Comparison of ENCODE assay signal across 38 cellular contexts in the genomic region with DNA sequence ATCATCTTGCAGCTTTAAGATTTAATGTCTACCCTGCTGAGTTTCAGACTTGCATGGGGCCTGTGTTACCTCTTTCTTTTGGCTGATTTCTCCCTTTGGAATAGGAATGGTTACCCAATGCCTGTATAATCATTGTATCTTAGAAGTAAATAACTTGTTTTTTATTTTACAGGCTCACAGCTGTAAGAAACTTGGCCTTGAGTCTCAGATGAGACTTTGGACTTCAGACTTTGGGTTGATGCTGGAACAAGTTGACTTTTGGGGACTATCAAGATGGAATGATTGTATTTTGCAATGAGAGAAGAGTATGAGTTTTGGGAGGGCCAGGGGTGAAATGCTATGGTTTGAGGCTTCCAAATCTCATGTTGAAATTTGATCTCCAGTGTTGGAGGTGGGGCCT. TPM values are rescaled to one million over a fixed set of nuclear protein-coding genes. Genes with fewer than 3 reads are reported as not detected.
"Had no signal": no experiment of that assay in that cellular context is flagged by ENCODE, and none has a peak within 500 bp of the region (broad histone marks: within the 10 kb centered on the region; RNA-seq: fewer than 3 reads in every experiment).

No MANE protein-coding gene starts in this region.

- H3K36me3 ChIP-seq: adrenal gland, brain microvascular endothelial cell, breast epithelium had no signal

- H3K27ac ChIP-seq: adrenal gland, body of pancreas, brain microvascular endothelial cell, breast epithelium, VCaP had no signal

- H3K4me3 Mint-ChIP-seq: activated B cell treated with CpG ODN at 0.5 μM for 24 hours; activated CD4-positive, alpha-beta memory T cell treated with anti-CD3 and anti-CD28 coated beads for 36 hours; activated CD4-positive, alpha-beta T cell treated with anti-CD3 and anti-CD28 coated beads, Interleukin-2, amount 10 ng/mL, durations not matched to agents 24 days and 14 days; activated CD8-positive, alpha-beta T cell treated with anti-CD3 and anti-CD28 coated beads for 36 hours; activated naive CD4-positive, alpha-beta T cell treated with anti-CD3 and anti-CD28 coated beads for 36 hours; activated naive CD8-positive, alpha-beta T cell treated with anti-CD3 and anti-CD28 coated beads for 36 hours; activated T-cell treated with anti-CD3 and anti-CD28 coated beads, Interleukin-2, amount 50 U/mL, for 4 hours; activated T-cell treated with anti-CD3 and anti-CD28 coated beads, Interleukin-2, amount 50 U/mL, for 72 hours; activated T-helper 1 cell treated with anti-CD3 and anti-CD28 coated beads, Interleukin-12 subunit alpha, Interleukin-12 subunit beta, Interleukin-2, Interleukin-4 antibody, amounts not matched to agents 30 ng/mL and 10 ng/mL and 1 ng/mL, durations not matched to agents 14 hours and 24 hours and 36 hours; activated T-helper 17 cell treated with anti-CD3 and anti-CD28 coated beads, Interleukin-2, amount 50 U/mL, for 72 hours; T-helper 1 cell treated with Interleukin-12 subunit alpha and Interleukin-12 subunit beta and Interleukin-4 antibody, amounts not matched to agents 30 μg/mL and 1 μg/mL, for 36 hours; T-helper 2 cell treated with Interferon-gamma antibody and Interleukin-4, amounts not matched to agents 5 μg/mL and 100 μg/mL, for 36 hours had no signal

- H3K4me1 Mint-ChIP-seq: activated CD4-positive, alpha-beta T cell treated with anti-CD3 and anti-CD28 coated beads, Interleukin-2, amount 10 ng/mL, durations not matched to agents 24 days and 14 days; activated naive CD8-positive, alpha-beta T cell treated with anti-CD3 and anti-CD28 coated beads for 36 hours; activated T-helper 17 cell treated with anti-CD3 and anti-CD28 coated beads, Interleukin-2, amount 50 U/mL, for 72 hours had no signal

- DNase-seq: activated B cell treated with CpG ODN at 0.5 μM for 24 hours; activated CD4-positive, alpha-beta memory T cell treated with anti-CD3 and anti-CD28 coated beads for 36 hours; activated CD4-positive, alpha-beta T cell treated with anti-CD3 and anti-CD28 coated beads for 4 hours; activated CD4-positive, alpha-beta T cell treated with anti-CD3 and anti-CD28 coated beads, Interleukin-2, amount 50 U/mL, for 1 hour; activated CD4-positive, alpha-beta T cell treated with anti-CD3 and anti-CD28 coated beads, Interleukin-2, amount 50 U/mL, for 4 hours; activated CD4-positive, CD25-positive, alpha-beta regulatory T cell treated with anti-CD3 and anti-CD28 coated beads, Interleukin-2, amount 50 U/mL, for 72 hours; activated CD8-positive, alpha-beta memory T cell treated with anti-CD3 and anti-CD28 coated beads, Interleukin-2, amount 50 U/mL, for 4 hours; activated CD8-positive, alpha-beta T cell treated with anti-CD3 and anti-CD28 coated beads for 36 hours; activated effector memory CD4-positive, alpha-beta T cell treated with anti-CD3 and anti-CD28 coated beads, Interleukin-2, amount 50 U/mL, for 16 hours; activated gamma-delta T cell treated with Interleukin-2 at 50 U/mL for 16 hours; activated naive CD4-positive, alpha-beta T cell; activated naive CD4-positive, alpha-beta T cell treated with anti-CD3 and anti-CD28 coated beads for 36 hours; activated naive CD4-positive, alpha-beta T cell treated with anti-CD3 and anti-CD28 coated beads, Interleukin-2, amount 50 U/mL, for 16 hours; activated naive CD8-positive, alpha-beta T cell treated with anti-CD3 and anti-CD28 coated beads for 36 hours; activated T-cell treated with anti-CD3 and anti-CD28 coated beads for 4 hours; activated T-cell treated with anti-CD3 and anti-CD28 coated beads, Interleukin-2, amount 50 U/mL, for 1 hour; activated T-cell treated with anti-CD3 and anti-CD28 coated beads, Interleukin-2, amount 50 U/mL, for 4 hours; activated T-cell treated with anti-CD3 and anti-CD28 coated beads, Interleukin-2, amount 50 U/mL, for 72 hours; adrenal gland; amniotic stem cell; aorta; body of pancreas; brain microvascular endothelial cell; central memory CD4-positive, alpha-beta T cell; T-helper 1 cell; T-helper 2 cell; T-helper 9 cell had no signal

- H3K4me1 ChIP-seq: adrenal gland, body of pancreas, breast epithelium had no signal

- ATAC-seq: activated CD8-positive, alpha-beta T cell treated with anti-CD3 and anti-CD28 coated beads for 36 hours; activated naive CD4-positive, alpha-beta T cell treated with anti-CD3 and anti-CD28 coated beads, Interleukin-2, amount 50 U/mL, for 72 hours; activated T-cell treated with anti-CD3 and anti-CD28 coated beads, Interleukin-2, amount 50 U/mL, for 4 hours; activated T-cell treated with anti-CD3 and anti-CD28 coated beads, Interleukin-2, amount 50 U/mL, for 72 hours; activated T-helper 17 cell treated with anti-CD3 and anti-CD28 coated beads, Interleukin-2, amount 50 U/mL, for 72 hours; body of pancreas had no signal

- H3K36me3 Mint-ChIP-seq: activated CD4-positive, alpha-beta memory T cell treated with anti-CD3 and anti-CD28 coated beads for 36 hours; activated naive CD4-positive, alpha-beta T cell treated with anti-CD3 and anti-CD28 coated beads, Interleukin-2, amount 50 U/mL, for 72 hours; activated naive CD8-positive, alpha-beta T cell treated with anti-CD3 and anti-CD28 coated beads for 36 hours had no signal

- H3K9me3 ChIP-seq: adrenal gland, body of pancreas, breast epithelium had no signal

- H3K27ac Mint-ChIP-seq: activated B cell treated with CpG ODN at 0.5 μM for 24 hours; activated CD4-positive, alpha-beta memory T cell treated with anti-CD3 and anti-CD28 coated beads for 36 hours; activated CD4-positive, alpha-beta T cell treated with anti-CD3 and anti-CD28 coated beads, Interleukin-2, amount 10 ng/mL, durations not matched to agents 24 days and 14 days; activated CD8-positive, alpha-beta T cell treated with anti-CD3 and anti-CD28 coated beads for 36 hours; activated naive CD4-positive, alpha-beta T cell treated with anti-CD3 and anti-CD28 coated beads for 36 hours; activated naive CD4-positive, alpha-beta T cell treated with anti-CD3 and anti-CD28 coated beads, Interleukin-2, amount 50 U/mL, for 72 hours; activated naive CD8-positive, alpha-beta T cell treated with anti-CD3 and anti-CD28 coated beads for 36 hours; activated T-cell treated with anti-CD3 and anti-CD28 coated beads, Interleukin-2, amount 50 U/mL, for 72 hours; activated T-helper 1 cell treated with anti-CD3 and anti-CD28 coated beads, Interleukin-12 subunit alpha, Interleukin-12 subunit beta, Interleukin-2, Interleukin-4 antibody, amounts not matched to agents 30 ng/mL and 10 ng/mL and 1 ng/mL, durations not matched to agents 14 hours and 24 hours and 36 hours; activated T-helper 17 cell treated with anti-CD3 and anti-CD28 coated beads, Interleukin-2, amount 50 U/mL, for 72 hours; T-helper 1 cell treated with Interleukin-12 subunit alpha and Interleukin-12 subunit beta and Interleukin-4 antibody, amounts not matched to agents 30 μg/mL and 1 μg/mL, for 36 hours; T-helper 2 cell treated with Interferon-gamma antibody and Interleukin-4, amounts not matched to agents 5 μg/mL and 100 μg/mL, for 36 hours had no signal

- H3K27me3 Mint-ChIP-seq: activated B cell treated with CpG ODN at 0.5 μM for 24 hours; activated CD4-positive, alpha-beta memory T cell treated with anti-CD3 and anti-CD28 coated beads for 36 hours; activated CD4-positive, alpha-beta T cell treated with anti-CD3 and anti-CD28 coated beads, Interleukin-2, amount 10 ng/mL, durations not matched to agents 24 days and 14 days; activated CD8-positive, alpha-beta T cell treated with anti-CD3 and anti-CD28 coated beads for 36 hours; activated naive CD8-positive, alpha-beta T cell treated with anti-CD3 and anti-CD28 coated beads for 36 hours had no signal

- FAIRE-seq: astrocyte, TTC549 had no signal

- H3K9me3 Mint-ChIP-seq: activated CD4-positive, alpha-beta T cell treated with anti-CD3 and anti-CD28 coated beads, Interleukin-2, amount 10 ng/mL, durations not matched to agents 24 days and 14 days; activated naive CD4-positive, alpha-beta T cell treated with anti-CD3 and anti-CD28 coated beads, Interleukin-2, amount 50 U/mL, for 72 hours; activated T-cell treated with anti-CD3 and anti-CD28 coated beads, Interleukin-2, amount 50 U/mL, for 4 hours; activated T-cell treated with anti-CD3 and anti-CD28 coated beads, Interleukin-2, amount 50 U/mL, for 72 hours; activated T-helper 1 cell treated with anti-CD3 and anti-CD28 coated beads, Interleukin-12 subunit alpha, Interleukin-12 subunit beta, Interleukin-2, Interleukin-4 antibody, amounts not matched to agents 30 ng/mL and 10 ng/mL and 1 ng/mL, durations not matched to agents 14 hours and 24 hours and 36 hours; activated T-helper 17 cell treated with anti-CD3 and anti-CD28 coated beads, Interleukin-2, amount 50 U/mL, for 72 hours; T-helper 1 cell treated with Interleukin-12 subunit alpha and Interleukin-12 subunit beta and Interleukin-4 antibody, amounts not matched to agents 30 μg/mL and 1 μg/mL, for 36 hours; T-helper 2 cell treated with Interferon-gamma antibody and Interleukin-4, amounts not matched to agents 5 μg/mL and 100 μg/mL, for 36 hours had no signal

- H3K4me3 ChIP-seq: adrenal gland, body of pancreas, breast epithelium had no signal

- H3K27me3 ChIP-seq: adrenal gland, body of pancreas, brain microvascular endothelial cell, breast epithelium had no signal

RNA-seq across cellular contexts. Expression of a gene that starts 34.9 kb away (rescaled TPM):
- total RNA-seq: activated B cell treated with CpG ODN at 0.5 μM for 24 hours; activated CD4-positive, alpha-beta memory T cell treated with anti-CD3 and anti-CD28 coated beads for 36 hours; activated CD4-positive, alpha-beta T cell treated with anti-CD3 and anti-CD28 coated beads, Interleukin-2, amount 10 ng/mL, durations not matched to agents 24 days and 14 days; activated CD8-positive, alpha-beta memory T cell treated with anti-CD3 and anti-CD28 coated beads for 36 hours; activated CD8-positive, alpha-beta T cell treated with anti-CD3 and anti-CD28 coated beads for 36 hours; activated naive CD4-positive, alpha-beta T cell treated with anti-CD3 and anti-CD28 coated beads for 36 hours; activated naive CD4-positive, alpha-beta T cell treated with anti-CD3 and anti-CD28 coated beads, Interleukin-2, amount 50 U/mL, for 72 hours; activated naive CD8-positive, alpha-beta T cell treated with anti-CD3 and anti-CD28 coated beads for 36 hours; activated T-cell treated with anti-CD3 and anti-CD28 coated beads, Interleukin-2, amount 50 U/mL, for 4 hours; activated T-cell treated with anti-CD3 and anti-CD28 coated beads, Interleukin-2, amount 50 U/mL, for 72 hours; activated T-helper 1 cell treated with anti-CD3 and anti-CD28 coated beads, Interleukin-12 subunit alpha, Interleukin-12 subunit beta, Interleukin-2, Interleukin-4 antibody, amounts not matched to agents 30 ng/mL and 10 ng/mL and 1 ng/mL, durations not matched to agents 14 hours and 24 hours and 36 hours; activated T-helper 17 cell treated with anti-CD3 and anti-CD28 coated beads, Interleukin-2, amount 50 U/mL, for 72 hours had no signal
